ENCODE assay signal across 8 cellular contexts in genomic region chr2:42328148-42328833, GRCh38. TPM values are rescaled to one million over a fixed set of nuclear protein-coding genes. Genes with fewer than 3 reads are reported as not detected.
DNase-seq lines count a peak whose midpoint lies in the region; ATAC-seq and TF ChIP-seq lines count a peak whose summit lies in the region.

No MANE protein-coding gene starts in this region.

- no peak overlapping the region for H3K4me3 Mint-ChIP-seq in activated naive CD4-positive, alpha-beta T cell treated with anti-CD3 and anti-CD28 coated beads, Interleukin-2, amount 50 U/mL, for 24 hours
- H3K4me3 Mint-ChIP-seq in naive thymus-derived CD8-positive, alpha-beta T cell: no peak overlapping the region

- peaks cover 7% of the 10 kb centered on the region for H3K36me3 Mint-ChIP-seq in activated naive CD4-positive, alpha-beta T cell treated with anti-CD3 and anti-CD28 coated beads, Interleukin-2, amount 50 U/mL, for 24 hours
- peaks cover 6 to 87% (median 10%) of the 10 kb centered on the region in 3 donors for H3K36me3 Mint-ChIP-seq in naive thymus-derived CD8-positive, alpha-beta T cell

- ATAC-seq in naive thymus-derived CD8-positive, alpha-beta T cell: peak in 1 of 2 donors; percentile 52
- no peak for ATAC-seq in GM21360 (IDR thresholded peaks at IDR 0.05; ENCODE audit: unreplicated experiment)
- ATAC-seq in GM19324 (IDR thresholded peaks at IDR 0.05; ENCODE audit: low FRiP score, unreplicated experiment): no peak

- peaks cover 10% of the 10 kb centered on the region for H3K4me1 Mint-ChIP-seq in activated naive CD4-positive, alpha-beta T cell treated with anti-CD3 and anti-CD28 coated beads, Interleukin-2, amount 50 U/mL, for 24 hours
- no peaks in the 10 kb centered on the region for H3K4me1 Mint-ChIP-seq in naive thymus-derived CD8-positive, alpha-beta T cell

- peak; percentile 32 for TF ChIP-seq CTCF in brain microvascular endothelial cell (IDR thresholded peaks at IDR 0.05; ENCODE audit: low read depth, low read length, missing control alignments)

- in situ Hi-C loops in brain microvascular endothelial cell (cut with HindIII; ENCODE audit: low pct_ligation_motif_present, low sequenced_read_pairs): no loop called here

- DNase-seq in activated naive CD4-positive, alpha-beta T cell (lab: John Stamatoyannopoulos, UW): no peak
- DNase-seq in NCI-H460 (ENCODE audit: extremely low read depth, low read depth): peak; percentile 21
- no peak for DNase-seq in brain microvascular endothelial cell
- peak in 2 of 10 donors; percentile 36 to 37 for DNase-seq in naive thymus-derived CD8-positive, alpha-beta T cell
- no peak for DNase-seq in NCI-H1930 (lab: John Stamatoyannopoulos, UW)

- POLR2A ChIA-PET in naive thymus-derived CD8-positive, alpha-beta T cell (lab: Charles Lee): no interaction called here

- H3K9me3 Mint-ChIP-seq in activated naive CD4-positive, alpha-beta T cell treated with anti-CD3 and anti-CD28 coated beads, Interleukin-2, amount 50 U/mL, for 24 hours: no peaks in the 10 kb centered on the region
- H3K9me3 Mint-ChIP-seq in naive thymus-derived CD8-positive, alpha-beta T cell: no peaks in the 10 kb centered on the region

- no peak overlapping the region for H3K4me3 ChIP-seq in brain microvascular endothelial cell (ENCODE audit: low read depth, low read length)

- H3K27ac ChIP-seq in brain microvascular endothelial cell: no peak overlapping the region

- H3K27ac Mint-ChIP-seq in activated naive CD4-positive, alpha-beta T cell treated with anti-CD3 and anti-CD28 coated beads, Interleukin-2, amount 50 U/mL, for 24 hours: peak overlapping the region; percentile 57
- peak overlapping the region in 7 of 10 donors; percentile 4 to 73 (median 52) for H3K27ac Mint-ChIP-seq in naive thymus-derived CD8-positive, alpha-beta T cell

- peaks cover 17% of the 10 kb centered on the region for H3K36me3 ChIP-seq in brain microvascular endothelial cell (replicated peaks)

- no peaks in the 10 kb centered on the region for H3K27me3 Mint-ChIP-seq in activated naive CD4-positive, alpha-beta T cell treated with anti-CD3 and anti-CD28 coated beads, Interleukin-2, amount 50 U/mL, for 24 hours
- no peaks in the 10 kb centered on the region for H3K27me3 Mint-ChIP-seq in naive thymus-derived CD8-positive, alpha-beta T cell

- H3K27me3 ChIP-seq in brain microvascular endothelial cell (replicated peaks): no peaks in the 10 kb centered on the region

RNA-seq across cellular contexts. Expression of gene COX7A2L, which starts 32.7 kb away (rescaled TPM):
- total RNA-seq in NCI-H460 (2014; rRNA removed; shearing (Covaris generic)): 294 and 299 TPM in 2 replicates
- 142 and 143 TPM in 2 replicates for polyA plus RNA-seq in NCI-H460 (2014; cell fraction: nucleus; rRNA removed)
- total RNA-seq in naive thymus-derived CD8-positive, alpha-beta T cell: 10 to 100 TPM; 73.1 to 76.7 TPM
- polyA plus RNA-seq in naive thymus-derived CD8-positive, alpha-beta T cell: 100 to 1,000 TPM; 174 to 222 (median 194) TPM
